In the genomic region with DNA sequence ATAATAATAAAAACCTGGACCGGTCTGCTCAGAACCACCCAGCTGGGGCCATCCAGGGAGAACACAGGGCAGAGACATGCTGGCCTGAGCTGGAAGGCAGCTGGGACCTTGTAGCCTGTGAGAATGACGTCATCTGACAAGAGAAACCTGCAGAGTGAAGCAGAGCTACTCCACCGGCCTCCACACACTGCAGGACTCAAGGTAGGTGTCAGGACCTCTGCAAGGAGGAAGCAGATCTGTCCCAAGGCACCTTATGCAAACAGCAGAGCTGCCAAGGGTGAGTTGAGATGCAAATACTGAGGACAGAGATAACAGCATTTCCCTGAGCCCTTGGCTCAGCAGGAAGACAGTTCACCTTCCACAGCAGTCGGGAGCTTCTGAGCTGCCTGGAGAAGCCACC, we compare ENCODE assay signal across 17 cellular contexts. TPM values are rescaled to one million over a fixed set of nuclear protein-coding genes. Genes with fewer than 3 reads are reported as not detected.
DNase-seq lines count a peak whose midpoint lies in the region; ATAC-seq, FAIRE-seq and TF ChIP-seq lines count a peak whose summit lies in the region.
"Had no signal": no experiment of that assay in that cellular context is flagged by ENCODE, and none has a peak within 500 bp of the region (broad histone marks: within the 10 kb centered on the region; RNA-seq: fewer than 3 reads in every experiment).

No MANE protein-coding gene starts in this region.

- BruUV-seq in HCT116 (replicated peaks; lab: Mats Ljungman, UMichigan), result no TSS peak

- H3K27me3 ChIP-seq in HCT116 (ENCODE audit: insufficient read depth, low read length) (peaks cover 51% of the 10 kb centered on the region), NT2/D1 (ENCODE audit: insufficient read depth, insufficient read length) (no peaks in the 10 kb centered on the region), aorta (ENCODE audit: control insufficient read depth in 1 of 2, insufficient read depth in 2 of 2, low read length in 1 of 2) (no peaks in the 10 kb centered on the region)
- H3K27me3 ChIP-seq: ascending aorta had no signal

- TF ChIP-seq POLR2A in GM18505 (IDR thresholded peaks at IDR 0.05; ENCODE audit: borderline replicate concordance, extremely low read depth, insufficient read depth, insufficient read length), result no peak
- no peak for TF ChIP-seq POLR2A in HCT116 (IDR thresholded peaks at IDR 0.05; ENCODE audit: borderline replicate concordance, extremely low read depth, insufficient read depth, insufficient read length)

- no peak for TF ChIP-seq RAD21 in HCT116 (IDR thresholded peaks at IDR 0.05; ENCODE audit: low read depth)

- intact Hi-C loops in HCT116 (cut with micrococcal nuclease) (no loop called here), aorta (cut with DNase I) (no loop called here)

- H3K79me2 ChIP-seq in HCT116 (ENCODE audit: insufficient read depth, low read length), result no peaks in the 10 kb centered on the region

- H3K9ac ChIP-seq in HCT116 (ENCODE audit: low read length) (no peak overlapping the region), NT2/D1 (ENCODE audit: insufficient read length, low read depth) (no peak overlapping the region)
- H3K9ac ChIP-seq: SK-N-SH had no signal

- CTCF ChIA-PET in HCT116 (lab: Charles Lee), result no interaction called here

- H3K4me1 Mint-ChIP-seq in memory B cell, result peaks cover 15% of the 10 kb centered on the region

- H3K4me1 ChIP-seq in HCT116 (ENCODE audit: control insufficient read depth in 1 of 2, insufficient read depth in 2 of 2, low read length in 2 of 2) (no peaks in the 10 kb centered on the region), NT2/D1 (ENCODE audit: insufficient read depth, insufficient read length) (peaks cover 3% of the 10 kb centered on the region), aorta (ENCODE audit: control insufficient read depth in 1 of 2, insufficient read depth in 2 of 2, low read length in 2 of 2) (no peaks in the 10 kb centered on the region)
- H3K4me1 ChIP-seq: ascending aorta, left lung had no signal

- RAD21 ChIA-PET in HCT116 (lab: Charles Lee; ENCODE audit: low non-redundant PET in 1 of 2, low total read pairs in 2 of 2, uncharacterized antibody in 2 of 2, unreplicated experiment in 2 of 2), result no interaction called here

- H4K20me1 ChIP-seq in HCT116 (ENCODE audit: insufficient read depth), result no peaks in the 10 kb centered on the region

- H3K9me3 Mint-ChIP-seq in memory B cell, result no peaks in the 10 kb centered on the region
- H3K9me3 Mint-ChIP-seq: CD4-positive, CD25-positive, alpha-beta regulatory T cell; IgD-negative memory B cell had no signal

- H3K4me3 Mint-ChIP-seq in memory B cell, result no peak overlapping the region
- H3K4me3 Mint-ChIP-seq: CD4-positive, CD25-positive, alpha-beta regulatory T cell had no signal

- 33 to 50% methylated on average over 4 of the region's 4 CpGs for WGBS in aorta, 2 donors

- peaks cover 10% of the 10 kb centered on the region for H3K27me3 Mint-ChIP-seq in memory B cell

- no peak for TF ChIP-seq CTCF in HCT116 (IDR thresholded peaks at IDR 0.05 in 2 of 3, conservative IDR thresholded peaks at IDR 0.05 in 1 of 3; ENCODE audit: borderline replicate concordance in 1 of 3, insufficient read depth in 1 of 3, low read depth in 2 of 3, low read length in 2 of 3)

- no peak for DNase-seq in HCT116 (ENCODE audit: low read depth, low spot score)
- DNase-seq in NT2/D1 (ENCODE audit: low read depth, low spot score), result peak; percentile 27
- DNase-seq in memory B cell (ENCODE audit: low spot score in 2 of 2), result no peak
- no peak for DNase-seq in urothelium cell line (ENCODE audit: low spot score)
- no peak for DNase-seq in SHP77 treated with DMSO at 0.1 percent for 48 hours (lab: John Stamatoyannopoulos, UW)
- DNase-seq in aorta, result no peak
- DNase-seq: activated CD4-positive, alpha-beta T cell treated with anti-CD3 and anti-CD28 coated beads for 4 hours; CD4-positive, CD25-positive, alpha-beta regulatory T cell; GF-D8; left lung; NCI-H187; SK-N-SH; substantia nigra had no signal

- ATAC-seq in GM18505 (IDR thresholded peaks at IDR 0.05; ENCODE audit: unreplicated experiment) (peak; percentile 80), HCT116 (0 out of 2 replicates have a peak, but pooled peaks have one; percentile 30), memory B cell (ENCODE audit: low read depth) (peak; percentile 93), HG02642 (IDR thresholded peaks at IDR 0.05; ENCODE audit: poor library complexity, unreplicated experiment) (no peak), aorta (ENCODE audit: low FRiP score) (no peak)
- ATAC-seq: left lung had no signal

- H3K9me3 ChIP-seq in HCT116 (ENCODE audit: control insufficient read depth in 1 of 2, insufficient read depth in 1 of 2, low read depth in 1 of 2, low read length in 2 of 2) (no peaks in the 10 kb centered on the region), NT2/D1 (ENCODE audit: insufficient read depth, low read length) (no peaks in the 10 kb centered on the region), aorta (ENCODE audit: control insufficient read depth, low read length) (no peaks in the 10 kb centered on the region)
- H3K9me3 ChIP-seq: ascending aorta, left lung, SK-N-SH had no signal

- H3K27ac Mint-ChIP-seq in memory B cell, result no peak overlapping the region
- H3K27ac Mint-ChIP-seq: CD4-positive, CD25-positive, alpha-beta regulatory T cell; IgD-negative memory B cell had no signal

- H3K9me2 ChIP-seq in HCT116 (ENCODE audit: insufficient read depth), result no peaks in the 10 kb centered on the region
- H3K9me2 ChIP-seq: SK-N-SH had no signal

- no peaks in the 10 kb centered on the region for H3K36me3 ChIP-seq in HCT116 (ENCODE audit: control insufficient read depth in 1 of 2, insufficient read depth in 2 of 2, low read length in 2 of 2)
- no peaks in the 10 kb centered on the region for H3K36me3 ChIP-seq in NT2/D1 (ENCODE audit: insufficient read depth, insufficient read length, low read length)
- H3K36me3 ChIP-seq in aorta (ENCODE audit: control insufficient read depth in 1 of 2, insufficient read depth in 2 of 2, low read length in 1 of 2), result no peaks in the 10 kb centered on the region
- H3K36me3 ChIP-seq: ascending aorta, left lung had no signal

- H3K4me2 ChIP-seq in HCT116 (ENCODE audit: low read length), result no peak overlapping the region
- H3K4me2 ChIP-seq: SK-N-SH had no signal

- H2AFZ ChIP-seq in HCT116 (ENCODE audit: low read depth, low read length, poor library complexity, severe bottlenecking), result no peak overlapping the region

- no peak overlapping the region for H3K27ac ChIP-seq in HCT116 (ENCODE audit: low read depth, low read length)
- H3K27ac ChIP-seq in aorta (ENCODE audit: low read depth in 1 of 2, low read length in 2 of 2), result no peak overlapping the region
- H3K27ac ChIP-seq: ascending aorta, left lung had no signal

- H3K4me3 ChIP-seq in HCT116 (replicated peaks in 1 of 2; ENCODE audit: low read depth in 1 of 2, low read length in 2 of 2) (no peak overlapping the region), NT2/D1 (ENCODE audit: insufficient read length, low read depth) (no peak overlapping the region), aorta (ENCODE audit: low read length in 2 of 2) (no peak overlapping the region)
- H3K4me3 ChIP-seq: ascending aorta, left lung had no signal

- POLR2A ChIA-PET in HCT116 (lab: Charles Lee), result no interaction called here

- H3K36me3 Mint-ChIP-seq in memory B cell, result no peaks in the 10 kb centered on the region
- H3K36me3 Mint-ChIP-seq: CD4-positive, CD25-positive, alpha-beta regulatory T cell; IgD-negative memory B cell had no signal

- FAIRE-seq in urothelium cell line (lab: Jason Lieb, UNC), result no peak

TF ChIP-seq in HCT116, 20 proteins besides CTCF, POLR2A, EP300 and RAD21 (continues in another document):
- TF ChIP-seq, protein P1, sequence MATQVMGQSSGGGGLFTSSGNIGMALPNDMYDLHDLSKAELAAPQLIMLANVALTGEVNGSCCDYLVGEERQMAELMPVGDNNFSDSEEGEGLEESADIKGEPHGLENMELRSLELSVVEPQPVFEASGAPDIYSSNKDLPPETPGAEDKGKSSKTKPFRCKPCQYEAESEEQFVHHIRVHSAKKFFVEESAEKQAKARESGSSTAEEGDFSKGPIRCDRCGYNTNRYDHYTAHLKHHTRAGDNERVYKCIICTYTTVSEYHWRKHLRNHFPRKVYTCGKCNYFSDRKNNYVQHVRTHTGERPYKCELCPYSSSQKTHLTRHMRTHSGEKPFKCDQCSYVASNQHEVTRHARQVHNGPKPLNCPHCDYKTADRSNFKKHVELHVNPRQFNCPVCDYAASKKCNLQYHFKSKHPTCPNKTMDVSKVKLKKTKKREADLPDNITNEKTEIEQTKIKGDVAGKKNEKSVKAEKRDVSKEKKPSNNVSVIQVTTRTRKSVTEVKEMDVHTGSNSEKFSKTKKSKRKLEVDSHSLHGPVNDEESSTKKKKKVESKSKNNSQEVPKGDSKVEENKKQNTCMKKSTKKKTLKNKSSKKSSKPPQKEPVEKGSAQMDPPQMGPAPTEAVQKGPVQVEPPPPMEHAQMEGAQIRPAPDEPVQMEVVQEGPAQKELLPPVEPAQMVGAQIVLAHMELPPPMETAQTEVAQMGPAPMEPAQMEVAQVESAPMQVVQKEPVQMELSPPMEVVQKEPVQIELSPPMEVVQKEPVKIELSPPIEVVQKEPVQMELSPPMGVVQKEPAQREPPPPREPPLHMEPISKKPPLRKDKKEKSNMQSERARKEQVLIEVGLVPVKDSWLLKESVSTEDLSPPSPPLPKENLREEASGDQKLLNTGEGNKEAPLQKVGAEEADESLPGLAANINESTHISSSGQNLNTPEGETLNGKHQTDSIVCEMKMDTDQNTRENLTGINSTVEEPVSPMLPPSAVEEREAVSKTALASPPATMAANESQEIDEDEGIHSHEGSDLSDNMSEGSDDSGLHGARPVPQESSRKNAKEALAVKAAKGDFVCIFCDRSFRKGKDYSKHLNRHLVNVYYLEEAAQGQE (IDR thresholded peaks at IDR 0.05; ENCODE audit: low read depth), result no peak
- TF ChIP-seq, protein P2, sequence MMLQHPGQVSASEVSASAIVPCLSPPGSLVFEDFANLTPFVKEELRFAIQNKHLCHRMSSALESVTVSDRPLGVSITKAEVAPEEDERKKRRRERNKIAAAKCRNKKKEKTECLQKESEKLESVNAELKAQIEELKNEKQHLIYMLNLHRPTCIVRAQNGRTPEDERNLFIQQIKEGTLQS (IDR thresholded peaks at IDR 0.05), result no peak
- TF ChIP-seq SIN3A (IDR thresholded peaks at IDR 0.05; ENCODE audit: low read depth) (no peak), ZFX (IDR thresholded peaks at IDR 0.05) (no peak), TCF7L2 (IDR thresholded peaks at IDR 0.05; ENCODE audit: borderline replicate concordance, extremely low read depth, insufficient read depth, insufficient read length) (no peak), YY1 (IDR thresholded peaks at IDR 0.05; ENCODE audit: extremely low read depth, insufficient replicate concordance, low read depth, low read length) (no peak), POLR2AphosphoS5 (IDR thresholded peaks at IDR 0.05; ENCODE audit: low read depth, low read length) (no peak), CBX3 (IDR thresholded peaks at IDR 0.05; ENCODE audit: low read depth) (no peak), EZH2phosphoT487 (IDR thresholded peaks at IDR 0.05; ENCODE audit: borderline replicate concordance) (no peak), ELF1 (IDR thresholded peaks at IDR 0.05; ENCODE audit: borderline replicate concordance, low read depth) (no peak)

RNA-seq across cellular contexts. Expression of a gene that starts 51.8 kb away (rescaled TPM):
- total RNA-seq in HCT116 (2021; ENCODE audit: unreplicated experiment) (12.4 TPM), aorta (10 to 100 TPM; 59.7 to 93.9 TPM)
- polyA plus RNA-seq in HCT116 (2012), result 4.1 and 5.2 TPM in 2 replicates
- 10 to 100 TPM in 1 of 2 donors, 1 to 10 TPM in 1; 6.5 to 29.7 TPM for polyA plus RNA-seq in aorta
- polyA plus RNA-seq: IgD-negative memory B cell had no signal

Comparison
In these comparisons a context has a peak if more than half of its experiments do, and no peak if none do; other contexts are left out.
1. ATAC-seq: peak in GM18505 (single experiment), HCT116 (single experiment) and memory B cell (single experiment); none in HG02642 (single experiment) and aorta (single experiment).